In the genomic region with DNA sequence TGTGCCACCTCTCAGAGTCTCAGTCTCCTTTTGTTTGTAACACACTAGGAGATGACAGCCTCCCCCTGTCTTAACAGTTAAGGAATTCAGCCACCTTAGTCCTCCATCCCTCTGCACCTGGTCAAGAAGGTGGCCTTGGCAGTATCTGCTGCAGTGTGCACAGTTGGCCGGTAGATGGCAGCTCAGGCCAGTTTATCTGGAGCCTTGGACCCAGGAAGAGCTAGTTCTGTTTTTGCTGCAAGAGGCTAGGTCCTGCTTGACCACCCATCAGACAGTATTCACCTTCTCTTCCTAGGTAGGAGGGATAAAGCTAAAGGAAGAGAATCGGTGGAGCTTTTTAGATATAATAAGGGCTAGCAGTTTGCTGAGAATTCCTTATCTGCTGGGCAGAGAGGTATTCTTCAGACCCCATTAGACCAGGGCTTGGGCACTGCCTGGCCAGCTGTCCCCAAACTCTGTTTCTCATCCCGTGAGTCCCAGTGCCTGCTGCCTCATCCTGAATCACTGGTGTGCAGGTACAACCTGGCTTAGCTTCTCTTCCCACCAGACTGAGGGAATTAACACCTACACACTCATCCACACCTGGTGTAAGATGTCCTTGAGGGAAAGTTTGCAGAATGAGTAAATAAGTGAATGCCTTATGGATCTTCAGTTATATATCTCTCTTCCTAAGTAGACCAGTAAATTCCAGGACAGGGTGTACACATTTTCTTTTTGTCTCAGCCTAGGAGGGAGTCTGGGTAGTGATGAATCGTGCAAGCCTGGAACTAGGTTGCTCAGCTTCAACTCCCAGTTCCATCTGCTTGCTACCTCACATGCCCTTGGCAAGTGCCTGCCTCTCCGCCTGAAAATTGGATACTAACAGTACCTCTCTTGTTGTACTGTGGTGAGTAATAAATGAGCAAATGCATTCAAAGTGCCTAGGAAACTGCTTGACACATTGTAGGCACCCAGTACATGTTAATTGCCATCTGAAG, we compare ENCODE assay signal across 8 cellular contexts.
DNase-seq lines count a peak whose midpoint lies in the region; ATAC-seq and TF ChIP-seq lines count a peak whose summit lies in the region.

No MANE protein-coding gene starts in this region.

- no peak for TF ChIP-seq POLR2A in lower leg skin (IDR thresholded peaks at IDR 0.05)

- WGBS in lower leg skin, 2 donors: 18 to 28% methylated on average over 5 of the region's 5 CpGs

- intact Hi-C loops in activated CD4-positive, alpha-beta T cell treated with anti-CD3 and anti-CD28 coated beads for 36 hours (cut with DNase I, micrococcal nuclease): loop anchor here (1.0 to 10.0 kb wide), 8 partner anchors 70 to 1512 kb away; no protein-coding TSS in a partner anchor
- intact Hi-C loops in lower leg skin (cut with DNase I; ENCODE audit: low total_unique reads): loop anchor here (10.0 kb wide), 1 partner anchor 849 kb away; no protein-coding TSS in a partner anchor

- TF ChIP-seq CTCF in lower leg skin (IDR thresholded peaks at IDR 0.05): peak in 1 of 3 donors; percentile 14

- peak; percentile 90 for ATAC-seq in GM18511 (IDR thresholded peaks at IDR 0.05; ENCODE audit: unreplicated experiment)
- peak; percentile 87 for ATAC-seq in HG03159 (IDR thresholded peaks at IDR 0.05; ENCODE audit: unreplicated experiment)
- no peak for ATAC-seq in activated CD4-positive, alpha-beta T cell treated with anti-CD3 and anti-CD28 coated beads for 36 hours

- no peak overlapping the region for H3K4me3 Mint-ChIP-seq in activated CD4-positive, alpha-beta T cell treated with anti-CD3 and anti-CD28 coated beads for 36 hours

- CTCF ChIA-PET in activated CD4-positive, alpha-beta T cell treated with anti-CD3 and anti-CD28 coated beads for 36 hours (lab: Charles Lee): interaction anchor here (0.5 to 5.4 kb wide), 40 partner anchors 9 to 847 kb away, joined by 3 to 88 read pairs (median 4); a partner anchor contains a TSS

- peaks cover 7% of the 10 kb centered on the region for H3K27me3 Mint-ChIP-seq in activated CD4-positive, alpha-beta T cell treated with anti-CD3 and anti-CD28 coated beads for 36 hours

- H3K9me3 Mint-ChIP-seq in activated CD4-positive, alpha-beta T cell treated with anti-CD3 and anti-CD28 coated beads for 36 hours (ENCODE audit: low read depth): peaks cover 2% of the 10 kb centered on the region

- H3K4me1 Mint-ChIP-seq in activated CD4-positive, alpha-beta T cell treated with anti-CD3 and anti-CD28 coated beads for 36 hours: peaks cover 31% of the 10 kb centered on the region

- DNase-seq in ACHN (peak; percentile 75), NCI-H345 treated with DMSO at 0.1 percent for 48 hours (lab: John Stamatoyannopoulos, UW; ENCODE audit: unreplicated experiment) (peak; percentile 68), dedifferentiated amniotic fluid mesenchymal stem cell (ENCODE audit: extremely low spot score) (peak; percentile 57), lower leg skin (ENCODE audit: low spot score in 2 of 2) (peak; percentile 42 to 92)
- peak; percentile 78 for DNase-seq in activated CD4-positive, alpha-beta T cell treated with anti-CD3 and anti-CD28 coated beads for 36 hours
- DNase-seq in stimulated activated CD8-positive, alpha-beta memory T cell treated with anti-CD3 and anti-CD28 coated beads, Interleukin-12 subunit alpha, Interleukin-12 subunit beta, amount 100 ng/mL, for 24 hours (ENCODE audit: extremely low read depth): peak; percentile 10

- no peak overlapping the region for H3K4me3 ChIP-seq in lower leg skin (ENCODE audit: low read depth, poor library complexity, severe bottlenecking)

- POLR2A ChIA-PET in activated CD4-positive, alpha-beta T cell treated with anti-CD3 and anti-CD28 coated beads for 36 hours (lab: Charles Lee): interaction anchor here (1.1 kb wide), 1 partner anchor 69 kb away, joined by 5 read pairs; no protein-coding TSS in a partner anchor

- no peak overlapping the region for H3K27ac Mint-ChIP-seq in activated CD4-positive, alpha-beta T cell treated with anti-CD3 and anti-CD28 coated beads for 36 hours

- no peaks in the 10 kb centered on the region for H3K36me3 Mint-ChIP-seq in activated CD4-positive, alpha-beta T cell treated with anti-CD3 and anti-CD28 coated beads for 36 hours (ENCODE audit: low read depth)

- in situ Hi-C loops in ACHN (cut with HindIII; ENCODE audit: low pct_ligation_motif_present, low pct_unique_long_range_greater_than_20kb, low sequenced_read_pairs): no loop called here

Comparison
In these comparisons a context has a peak if more than half of its experiments do, and no peak if none do; other contexts are left out.
1. DNase-seq: peak in every context shown above with its lines; median percentile 78 in activated CD4-positive, alpha-beta T cell treated with anti-CD3 and anti-CD28 coated beads for 36 hours; 75 in ACHN; 68 in NCI-H345 treated with DMSO at 0.1 percent for 48 hours; 67 in lower leg skin; 57 in dedifferentiated amniotic fluid mesenchymal stem cell; 10 in stimulated activated CD8-positive, alpha-beta memory T cell treated with anti-CD3 and anti-CD28 coated beads, Interleukin-12 subunit alpha, Interleukin-12 subunit beta, amount 100 ng/mL, for 24 hours.